11 cellular contexts compared by ENCODE assay signal in the genomic region with DNA sequence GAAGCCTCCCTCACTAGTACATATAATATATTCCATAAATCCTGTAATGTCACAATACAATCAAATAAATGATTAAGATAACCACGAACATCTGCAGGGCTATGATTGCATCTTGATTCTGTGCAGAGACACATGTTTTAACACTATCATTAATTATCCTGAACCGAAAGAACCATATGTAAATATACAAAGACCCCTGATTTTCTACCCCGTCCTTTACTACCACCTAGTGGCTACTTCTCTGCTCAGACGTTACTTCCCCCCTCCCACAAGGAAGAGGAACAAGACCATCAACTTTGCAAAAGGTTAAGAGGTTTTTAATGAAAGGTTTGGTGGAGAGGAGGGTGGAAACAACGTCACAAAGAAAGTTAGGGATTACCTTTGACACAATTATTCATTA.
A peak's percentile ranks its signal among the peaks of the same experiment; 100 is the strongest.
DNase-seq lines count a peak whose midpoint lies in the region; ATAC-seq, FAIRE-seq and TF ChIP-seq lines count a peak whose summit lies in the region.
"Had no signal": no experiment of that assay in that cellular context is flagged by ENCODE, and none has a peak within 500 bp of the region (broad histone marks: within the 10 kb centered on the region; RNA-seq: fewer than 3 reads in every experiment).

No MANE protein-coding gene starts in this region.

- H3K27me3 ChIP-seq in Karpas-422 (ENCODE audit: low read length) (0 out of 2 replicates have a peak, but pooled peaks cover 5% of the 10 kb centered on the region), pancreas (peaks cover 0 to 6% (median 0%) of the 10 kb centered on the region in 4 donors), body of pancreas (no peaks in the 10 kb centered on the region), tibial nerve (peaks cover 0 to 16% of the 10 kb centered on the region in 2 donors)

- FAIRE-seq in pancreas (lab: Jason Lieb, UNC): peak; percentile 9

- H3K36me3 Mint-ChIP-seq in brain: no peaks in the 10 kb centered on the region
- no peaks in the 10 kb centered on the region for H3K36me3 Mint-ChIP-seq in activated CD4-positive, alpha-beta T cell treated with anti-CD3 and anti-CD28 coated beads, Interleukin-2, amount 10 ng/mL, durations not matched to agents 7 days and 5 days (ENCODE audit: low read depth)
- H3K36me3 Mint-ChIP-seq: naive B cell; stimulated activated effector memory CD8-positive, alpha-beta T cell treated with anti-CD3 and anti-CD28 coated beads, Interleukin-12 subunit alpha, Interleukin-12 subunit beta, amount 100 ng/mL, for 72 hours had no signal

- TF ChIP-seq POLR2A in body of pancreas (IDR thresholded peaks at IDR 0.05): no peak
- TF ChIP-seq POLR2A in tibial nerve (IDR thresholded peaks at IDR 0.05): no peak

- CTCF ChIA-PET in activated CD4-positive, alpha-beta T cell treated with anti-CD3 and anti-CD28 coated beads, Interleukin-2, amount 10 ng/mL, durations not matched to agents 7 days and 5 days (lab: Charles Lee): no interaction called here

- TF ChIP-seq EP300 in tibial nerve (IDR thresholded peaks at IDR 0.05): no peak

- H3K27ac ChIP-seq in Karpas-422 (ENCODE audit: low read length): no peak overlapping the region
- H3K27ac ChIP-seq in pancreas: no peak overlapping the region
- H3K27ac ChIP-seq in body of pancreas: no peak overlapping the region
- H3K27ac ChIP-seq in tibial nerve: no peak overlapping the region

- H3K27me3 Mint-ChIP-seq in brain: no peaks in the 10 kb centered on the region
- no peaks in the 10 kb centered on the region for H3K27me3 Mint-ChIP-seq in activated CD4-positive, alpha-beta T cell treated with anti-CD3 and anti-CD28 coated beads, Interleukin-2, amount 10 ng/mL, durations not matched to agents 7 days and 5 days
- H3K27me3 Mint-ChIP-seq: naive B cell had no signal

- WGBS in pancreas, 2 donors: 4 to 6% methylated on average over 5 of the region's 5 CpGs
- WGBS in body of pancreas, 2 donors: 3 to 5% methylated on average over 5 of the region's 5 CpGs
- 15 to 25% methylated on average over 5 of the region's 5 CpGs for WGBS in tibial nerve, 2 donors

- no peak overlapping the region for H3K4me2 ChIP-seq in Karpas-422 (ENCODE audit: low read depth, low read length, poor library complexity, severe bottlenecking)

- ATAC-seq in pancreas: no peak
- no peak for ATAC-seq in body of pancreas
- ATAC-seq: stimulated activated effector memory CD8-positive, alpha-beta T cell treated with anti-CD3 and anti-CD28 coated beads, Interleukin-12 subunit alpha, Interleukin-12 subunit beta, amount 100 ng/mL, for 72 hours had no signal

- no peaks in the 10 kb centered on the region for H3K79me2 ChIP-seq in Karpas-422 (ENCODE audit: low read length)

- intact Hi-C loops in pancreas (cut with DNase I) (no loop called here), body of pancreas (cut with DNase I) (no loop called here)

- H3K4me1 ChIP-seq in Karpas-422 (ENCODE audit: low read length): no peaks in the 10 kb centered on the region
- no peaks in the 10 kb centered on the region for H3K4me1 ChIP-seq in pancreas
- no peaks in the 10 kb centered on the region for H3K4me1 ChIP-seq in body of pancreas
- H3K4me1 ChIP-seq in tibial nerve: no peaks in the 10 kb centered on the region

- H3K36me3 ChIP-seq in Karpas-422 (ENCODE audit: insufficient read depth, low read length) (no peaks in the 10 kb centered on the region), pancreas (no peaks in the 10 kb centered on the region), body of pancreas (replicated peaks in 1 of 2; ENCODE audit: insufficient read depth in 1 of 2, low read depth in 2 of 2) (no peaks in the 10 kb centered on the region), tibial nerve (no peaks in the 10 kb centered on the region)

- H3K4me1 Mint-ChIP-seq in brain: peaks cover 20% of the 10 kb centered on the region
- H3K4me1 Mint-ChIP-seq in activated CD4-positive, alpha-beta T cell treated with anti-CD3 and anti-CD28 coated beads, Interleukin-2, amount 10 ng/mL, durations not matched to agents 7 days and 5 days: no peaks in the 10 kb centered on the region
- H3K4me1 Mint-ChIP-seq: naive B cell; stimulated activated effector memory CD8-positive, alpha-beta T cell treated with anti-CD3 and anti-CD28 coated beads, Interleukin-12 subunit alpha, Interleukin-12 subunit beta, amount 100 ng/mL, for 72 hours had no signal

- H3K9me3 Mint-ChIP-seq in brain: no peaks in the 10 kb centered on the region
- H3K9me3 Mint-ChIP-seq in activated CD4-positive, alpha-beta T cell treated with anti-CD3 and anti-CD28 coated beads, Interleukin-2, amount 10 ng/mL, durations not matched to agents 7 days and 5 days: no peaks in the 10 kb centered on the region
- H3K9me3 Mint-ChIP-seq: stimulated activated effector memory CD8-positive, alpha-beta T cell treated with anti-CD3 and anti-CD28 coated beads, Interleukin-12 subunit alpha, Interleukin-12 subunit beta, amount 100 ng/mL, for 72 hours had no signal

- DNase-seq in NCI-H2081 (lab: John Stamatoyannopoulos, UW): peak; percentile 18 to 22
- DNase-seq in NCI-H2081 treated with DMSO at 0.1 percent for 48 hours (lab: John Stamatoyannopoulos, UW): no peak
- peak; percentile 74 for DNase-seq in Karpas-422
- no peak for DNase-seq in pancreas
- DNase-seq in body of pancreas: no peak
- no peak for DNase-seq in activated CD4-positive, alpha-beta T cell treated with anti-CD3 and anti-CD28 coated beads, Interleukin-2, amount 10 ng/mL, durations not matched to agents 7 days and 5 days
- no peak for DNase-seq in tibial nerve (ENCODE audit: low spot score in 2 of 2)
- DNase-seq: central memory CD4-positive, alpha-beta T cell; naive B cell had no signal

- H3K9me3 ChIP-seq in Karpas-422 (ENCODE audit: low read length) (no peaks in the 10 kb centered on the region), pancreas (no peaks in the 10 kb centered on the region), body of pancreas (no peaks in the 10 kb centered on the region), tibial nerve (no peaks in the 10 kb centered on the region)

- H2AFZ ChIP-seq in Karpas-422 (ENCODE audit: low read length): no peak overlapping the region

- H3K4me3 ChIP-seq in Karpas-422 (ENCODE audit: low read length) (no peak overlapping the region), pancreas (no peak overlapping the region), body of pancreas (no peak overlapping the region), tibial nerve (no peak overlapping the region)

- POLR2A ChIA-PET in activated CD4-positive, alpha-beta T cell treated with anti-CD3 and anti-CD28 coated beads, Interleukin-2, amount 10 ng/mL, durations not matched to agents 7 days and 5 days (lab: Charles Lee): no interaction called here

- H3K9me2 ChIP-seq in Karpas-422 (replicated peaks; ENCODE audit: insufficient read depth, low read length): no peaks in the 10 kb centered on the region

- no peak overlapping the region for H3K4me3 Mint-ChIP-seq in brain
- no peak overlapping the region for H3K4me3 Mint-ChIP-seq in activated CD4-positive, alpha-beta T cell treated with anti-CD3 and anti-CD28 coated beads, Interleukin-2, amount 10 ng/mL, durations not matched to agents 7 days and 5 days
- H3K4me3 Mint-ChIP-seq: naive B cell; stimulated activated effector memory CD8-positive, alpha-beta T cell treated with anti-CD3 and anti-CD28 coated beads, Interleukin-12 subunit alpha, Interleukin-12 subunit beta, amount 100 ng/mL, for 72 hours had no signal

- no peak overlapping the region for H3K27ac Mint-ChIP-seq in brain
- no peak overlapping the region for H3K27ac Mint-ChIP-seq in activated CD4-positive, alpha-beta T cell treated with anti-CD3 and anti-CD28 coated beads, Interleukin-2, amount 10 ng/mL, durations not matched to agents 7 days and 5 days
- H3K27ac Mint-ChIP-seq: naive B cell; stimulated activated effector memory CD8-positive, alpha-beta T cell treated with anti-CD3 and anti-CD28 coated beads, Interleukin-12 subunit alpha, Interleukin-12 subunit beta, amount 100 ng/mL, for 72 hours had no signal

- no peak overlapping the region for H3K9ac ChIP-seq in Karpas-422 (ENCODE audit: low read length)

- H4K20me1 ChIP-seq in Karpas-422 (ENCODE audit: insufficient read depth, low read depth, low read length): no peaks in the 10 kb centered on the region

- TF ChIP-seq CTCF in brain (conservative IDR thresholded peaks at IDR 0.05): peak; percentile 68 to 69
- TF ChIP-seq CTCF in pancreas (IDR thresholded peaks at IDR 0.05): no peak
- peak in 3 of 7 experiments; percentile 18 to 41 (median 24) for TF ChIP-seq CTCF in body of pancreas (IDR thresholded peaks at IDR 0.05)
- TF ChIP-seq CTCF in tibial nerve (IDR thresholded peaks at IDR 0.05): no peak

Comparison
In these comparisons a context has a peak if more than half of its experiments do, and no peak if none do; other contexts are left out.
1. DNase-seq: peak in NCI-H2081 (2 of 2) and Karpas-422 (single experiment); none in NCI-H2081 treated with DMSO at 0.1 percent for 48 hours (single experiment), pancreas (0 of 6), body of pancreas (0 of 4), activated CD4-positive, alpha-beta T cell treated with anti-CD3 and anti-CD28 coated beads, Interleukin-2, amount 10 ng/mL, durations not matched to agents 7 days and 5 days (single experiment) and tibial nerve (0 of 2).
2. CTCF ChIP-seq: peak in brain (2 of 2); none in pancreas (0 of 4) and tibial nerve (0 of 5).